ENCODE assay signal across 21 cellular contexts in the genomic region with DNA sequence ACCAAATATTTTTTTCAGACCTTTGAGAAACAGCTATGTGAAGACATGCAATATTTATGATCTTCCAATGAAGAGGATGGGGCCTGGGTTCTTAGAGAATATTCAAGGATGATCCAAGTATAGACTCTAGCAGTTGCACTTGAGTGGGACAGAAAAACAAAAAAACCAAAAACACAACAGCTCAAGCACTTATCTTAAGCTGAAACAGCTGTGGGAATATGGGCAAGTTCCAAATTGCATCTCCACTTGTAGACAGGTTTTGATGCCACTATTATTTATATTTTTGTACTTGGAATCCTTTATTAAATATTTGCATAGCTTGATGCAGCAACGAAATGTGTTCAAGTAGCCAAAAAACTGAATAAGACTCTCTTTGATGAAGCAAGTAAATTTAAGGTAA. TPM values are rescaled to one million over a fixed set of nuclear protein-coding genes. Genes with fewer than 3 reads are reported as not detected.
DNase-seq lines count a peak whose midpoint lies in the region; ATAC-seq and TF ChIP-seq lines count a peak whose summit lies in the region.
"Had no signal": no experiment of that assay in that cellular context is flagged by ENCODE, and none has a peak within 500 bp of the region (broad histone marks: within the 10 kb centered on the region; RNA-seq: fewer than 3 reads in every experiment).

No MANE protein-coding gene starts in this region.

- H4K20me1 ChIP-seq in mammary epithelial cell (ENCODE audit: insufficient read depth, low read length), result no peaks in the 10 kb centered on the region

- peak overlapping the region; percentile 95 to 96 for H3K27ac ChIP-seq in breast epithelium
- no peak overlapping the region for H3K27ac ChIP-seq in mammary epithelial cell (ENCODE audit: insufficient read depth, low read depth, low read length)
- peak overlapping the region; percentile 90 to 100 for H3K27ac ChIP-seq in coronary artery
- peak overlapping the region; percentile 91 for H3K27ac ChIP-seq in suprapubic skin
- H3K27ac ChIP-seq in ascending aorta, result peak overlapping the region in 1 of 2 donors; percentile 97
- H3K27ac ChIP-seq: GM23248, PC-9 had no signal

- TF ChIP-seq EP300 in suprapubic skin (IDR thresholded peaks at IDR 0.05), result no peak

- peak overlapping the region in 2 of 3 experiments; percentile 36 to 77 for H3K27ac Mint-ChIP-seq in nephron

- BruUV-seq in mammary epithelial cell (replicated peaks; lab: Mats Ljungman, UMichigan), result no TSS peak

- H3K27me3 Mint-ChIP-seq in nephron (ENCODE audit: low read depth), result peaks cover 3% of the 10 kb centered on the region

- H3K4me1 Mint-ChIP-seq in nephron, result peaks cover 47% of the 10 kb centered on the region

- WGBS in mammary epithelial cell (ENCODE audit: low coverage, missing lambda C conversion rate), result 54% methylated on average over 1 of the region's 1 CpG
- 10% methylated on average over 1 of the region's 1 CpG for WGBS in suprapubic skin

- in situ Hi-C loops in mammary epithelial cell (cut with MboI; ENCODE audit: low sequenced_read_pairs in 2 of 2), result no loop called here

- no peaks in the 10 kb centered on the region for H3K27me3 ChIP-seq in breast epithelium
- H3K27me3 ChIP-seq in mammary epithelial cell (ENCODE audit: insufficient read depth, low read length), result peaks cover 10% of the 10 kb centered on the region
- no peaks in the 10 kb centered on the region for H3K27me3 ChIP-seq in suprapubic skin
- H3K27me3 ChIP-seq in ascending aorta, result no peaks in the 10 kb centered on the region

- no peaks in the 10 kb centered on the region for H3K9me3 Mint-ChIP-seq in nephron

- no peak overlapping the region for H2AFZ ChIP-seq in mammary epithelial cell (ENCODE audit: low read depth, low read length)
- H2AFZ ChIP-seq: GM23248, PC-9 had no signal

- no peak overlapping the region for H3K4me2 ChIP-seq in mammary epithelial cell (ENCODE audit: insufficient read depth, low read depth, low read length)
- H3K4me2 ChIP-seq: PC-9 had no signal

- peak overlapping the region in 2 of 3 experiments; percentile 13 to 53 for H3K4me3 Mint-ChIP-seq in nephron
- H3K4me3 Mint-ChIP-seq: CD14-positive monocyte had no signal

- H3K36me3 ChIP-seq in breast epithelium, result peaks cover under 1% of the 10 kb centered on the region
- H3K36me3 ChIP-seq in mammary epithelial cell (ENCODE audit: insufficient read depth, low read length), result no peaks in the 10 kb centered on the region
- peaks cover 7% of the 10 kb centered on the region for H3K36me3 ChIP-seq in suprapubic skin
- peaks cover 1 to 15% of the 10 kb centered on the region in 2 donors for H3K36me3 ChIP-seq in ascending aorta

- peaks cover 0 to 7% of the 10 kb centered on the region in 2 donors for H3K4me1 ChIP-seq in breast epithelium
- H3K4me1 ChIP-seq in mammary epithelial cell (ENCODE audit: insufficient read depth, low read length), result peaks cover 9% of the 10 kb centered on the region
- H3K4me1 ChIP-seq in suprapubic skin, result peaks cover 32% of the 10 kb centered on the region
- H3K4me1 ChIP-seq in ascending aorta, result peaks cover 0 to 12% of the 10 kb centered on the region in 2 donors

- TF ChIP-seq POLR2A in breast epithelium (IDR thresholded peaks at IDR 0.05), result no peak
- TF ChIP-seq POLR2A in suprapubic skin (IDR thresholded peaks at IDR 0.05), result no peak

- intact Hi-C loops in breast epithelium (cut with DNase I; ENCODE audit: low total_unique reads), result loop anchor here (5.0 kb wide), 1 partner anchor 46 kb away; no protein-coding TSS in a partner anchor
- intact Hi-C loops in mammary epithelial cell (cut with micrococcal nuclease), result no loop called here
- intact Hi-C loops in ascending aorta (cut with DNase I), result no loop called here

- H3K4me3 ChIP-seq in breast epithelium (no peak overlapping the region), mammary epithelial cell (replicated peaks in 1 of 3; ENCODE audit: insufficient read depth in 1 of 3, low read depth in 2 of 3, low read length in 3 of 3) (no peak overlapping the region), coronary artery (no peak overlapping the region), suprapubic skin (no peak overlapping the region), ascending aorta (no peak overlapping the region)
- H3K4me3 ChIP-seq: GM23248, PC-9 had no signal

- DNase-seq in breast epithelium (ENCODE audit: low spot score in 2 of 2) (no peak), mammary epithelial cell (no peak), coronary artery (ENCODE audit: low spot score) (no peak), suprapubic skin (ENCODE audit: low spot score in 2 of 2) (no peak), ascending aorta (ENCODE audit: low spot score in 2 of 2) (no peak)
- DNase-seq in stimulated activated CD4-positive, alpha-beta T cell treated with anti-CD3 and anti-CD28 coated beads, Interleukin-4, amount 100 ng/mL, for 4 hours, result no peak
- DNase-seq: COR-L47, GF-D8, GM23248, KBM-7, MV-4-11, NCI-H1436, NCI-H2029, NCI-H2171, NCI-H446 treated with DMSO at 0.1 percent for 48 hours, NCI-H748 treated with DMSO at 0.1 percent for 48 hours had no signal

- H3K79me2 ChIP-seq in mammary epithelial cell (ENCODE audit: insufficient read depth, low read length), result no peaks in the 10 kb centered on the region

- dilution Hi-C loops in mammary epithelial cell (cut with HindIII; ENCODE audit: low sequenced_read_pairs), result no loop called here

- TF ChIP-seq CTCF in breast epithelium (IDR thresholded peaks at IDR 0.05) (no peak), mammary epithelial cell (conservative IDR thresholded peaks at IDR 0.05 in 1 of 2, IDR thresholded peaks at IDR 0.05 in 1 of 2; ENCODE audit: extremely low read depth in 1 of 2, insufficient read depth in 1 of 2, low read depth in 1 of 2, low read length in 2 of 2) (no peak), coronary artery (IDR thresholded peaks at IDR 0.05) (no peak), nephron (IDR thresholded peaks at IDR 0.05; ENCODE audit: unreplicated experiment in 3 of 3) (no peak), suprapubic skin (IDR thresholded peaks at IDR 0.05) (no peak), ascending aorta (IDR thresholded peaks at IDR 0.05) (no peak)

- H3K9me3 ChIP-seq in breast epithelium (no peaks in the 10 kb centered on the region), mammary epithelial cell (replicated peaks; ENCODE audit: insufficient read depth, low read length) (no peaks in the 10 kb centered on the region), suprapubic skin (no peaks in the 10 kb centered on the region), ascending aorta (no peaks in the 10 kb centered on the region)

- H3K36me3 Mint-ChIP-seq in nephron (ENCODE audit: low read depth), result peaks cover under 1% of the 10 kb centered on the region

- ATAC-seq in HG02642 (IDR thresholded peaks at IDR 0.05; ENCODE audit: poor library complexity, unreplicated experiment), result no peak
- ATAC-seq: HCT116 had no signal

- H3K9ac ChIP-seq in mammary epithelial cell (ENCODE audit: insufficient read depth, low read length), result no peak overlapping the region
- H3K9ac ChIP-seq: GM23248 had no signal

- CTCF ChIA-PET in mammary epithelial cell (lab: Charles Lee; ENCODE audit: low non-redundant PET), result no interaction called here

RNA-seq across cellular contexts. Expression of a gene that starts 2.2 kb away (rescaled TPM):
- total RNA-seq in breast epithelium (100 to 1,000 TPM; 507 to 797 (median 729) TPM), mammary epithelial cell (1 to 10 TPM in 1 of 2 donors, not detected in 1; 1.8 TPM), suprapubic skin (100 to 1,000 TPM in 3 of 4 donors, 10 to 100 TPM in 1; 84.2 to 975 (median 104) TPM), ascending aorta (227 TPM)
- polyA plus RNA-seq in mammary epithelial cell, result not detected
- polyA minus RNA-seq in mammary epithelial cell, result not detected

Comparison
In these comparisons a context has a peak if more than half of its experiments do, and no peak if none do; other contexts are left out.
1. RNA of a gene that starts 2.2 kb away (total RNA-seq): 507 to 797 TPM in breast epithelium, 227 TPM in ascending aorta (single experiment) and 84.2 to 975 TPM in suprapubic skin; 1.8 TPM in mammary epithelial cell; every median in the first group is over 10 times any median in the second.